10 cellular contexts compared by ENCODE assay signal in the genomic region with DNA sequence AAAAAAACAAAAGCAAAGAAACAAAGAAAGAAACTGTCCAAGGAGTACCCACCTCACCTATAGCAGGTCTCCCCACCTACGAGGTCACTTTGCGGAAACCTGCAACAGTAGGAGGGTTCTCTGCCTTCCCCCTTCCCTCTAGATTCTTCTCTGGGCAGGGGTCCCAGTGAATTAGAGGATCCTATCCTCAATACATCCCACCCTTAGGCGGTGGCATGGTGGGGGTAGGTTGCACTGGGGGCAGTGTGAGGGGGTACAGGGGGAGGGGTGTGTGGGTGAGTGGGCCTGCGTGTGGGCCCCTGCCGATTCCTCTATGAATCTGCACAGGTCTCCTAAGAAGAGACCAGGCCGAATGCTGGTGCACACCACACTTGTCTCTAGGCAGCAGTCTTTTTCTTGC.
"Had no signal": no experiment of that assay in that cellular context is flagged by ENCODE, and none has a peak within 500 bp of the region (broad histone marks: within the 10 kb centered on the region; RNA-seq: fewer than 3 reads in every experiment).

No MANE protein-coding gene starts in this region.

- DNase-seq: activated CD4-positive, CD25-positive, alpha-beta regulatory T cell; activated naive CD4-positive, alpha-beta T cell treated with anti-CD3 and anti-CD28 coated beads for 36 hours; activated T-cell treated with anti-CD3 and anti-CD28 coated beads, Interleukin-2, amount 50 U/mL, for 1 hour; mammary epithelial cell; mucosa of descending colon had no signal

- H3K4me3 ChIP-seq: hepatocyte, mucosa of descending colon, tibial nerve had no signal

- H3K9me3 Mint-ChIP-seq: activated naive CD4-positive, alpha-beta T cell treated with anti-CD3 and anti-CD28 coated beads for 36 hours; activated T-helper 2 cell treated with anti-CD3 and anti-CD28 coated beads, Interferon-gamma antibody, Interleukin-2, Interleukin-4, amounts not matched to agents 10 μg/mL and 5 μg/mL and 100 μg/mL, durations not matched to agents 14 hours and 24 hours and 36 hours; stimulated activated effector memory CD8-positive, alpha-beta T cell treated with anti-CD3 and anti-CD28 coated beads, Interleukin-12 subunit alpha, Interleukin-12 subunit beta, amount 100 ng/mL, for 72 hours had no signal

- H3K27ac ChIP-seq: hepatocyte had no signal

- H3K9me3 ChIP-seq: mucosa of descending colon, tibial nerve had no signal

- H3K36me3 Mint-ChIP-seq: stimulated activated effector memory CD8-positive, alpha-beta T cell treated with anti-CD3 and anti-CD28 coated beads, Interleukin-12 subunit alpha, Interleukin-12 subunit beta, amount 100 ng/mL, for 72 hours had no signal

- H3K4me3 Mint-ChIP-seq: activated naive CD4-positive, alpha-beta T cell treated with anti-CD3 and anti-CD28 coated beads for 36 hours; stimulated activated effector memory CD8-positive, alpha-beta T cell treated with anti-CD3 and anti-CD28 coated beads, Interleukin-12 subunit alpha, Interleukin-12 subunit beta, amount 100 ng/mL, for 72 hours had no signal

- H3K27ac Mint-ChIP-seq: activated naive CD4-positive, alpha-beta T cell treated with anti-CD3 and anti-CD28 coated beads for 36 hours; activated T-helper 2 cell treated with anti-CD3 and anti-CD28 coated beads, Interferon-gamma antibody, Interleukin-2, Interleukin-4, amounts not matched to agents 10 μg/mL and 5 μg/mL and 100 μg/mL, durations not matched to agents 14 hours and 24 hours and 36 hours; stimulated activated effector memory CD8-positive, alpha-beta T cell treated with anti-CD3 and anti-CD28 coated beads, Interleukin-12 subunit alpha, Interleukin-12 subunit beta, amount 100 ng/mL, for 72 hours had no signal

- ATAC-seq: left lobe of liver; mucosa of descending colon; stimulated activated effector memory CD8-positive, alpha-beta T cell treated with anti-CD3 and anti-CD28 coated beads, Interleukin-12 subunit alpha, Interleukin-12 subunit beta, amount 100 ng/mL, for 72 hours had no signal

- H3K36me3 ChIP-seq: tibial nerve had no signal

- H3K27me3 ChIP-seq: hepatocyte, tibial nerve had no signal
